In the genomic region with DNA sequence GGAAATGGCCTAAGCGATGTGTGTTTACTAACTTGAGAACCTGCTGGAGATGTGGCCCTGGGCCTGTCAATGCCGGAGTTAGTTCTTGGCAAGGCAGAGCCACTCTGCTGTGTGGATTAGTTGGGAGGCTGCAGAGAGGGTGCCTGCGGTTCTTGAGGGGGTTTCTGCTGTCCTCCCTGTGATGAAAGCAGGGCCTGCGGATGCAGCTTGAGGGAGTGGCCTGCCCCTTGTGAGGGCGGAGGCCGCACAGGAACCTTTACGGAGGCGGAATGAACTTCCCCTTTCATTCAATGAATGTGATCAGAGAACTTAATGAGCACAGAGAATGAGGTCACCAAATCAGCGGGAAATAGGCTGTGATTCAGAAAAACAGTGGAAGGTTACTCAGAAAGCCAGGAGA, we compare ENCODE assay signal across 8 cellular contexts. TPM values are rescaled to one million over a fixed set of nuclear protein-coding genes. Genes with fewer than 3 reads are reported as not detected.
DNase-seq lines count a peak whose midpoint lies in the region; ATAC-seq and TF ChIP-seq lines count a peak whose summit lies in the region.

No MANE protein-coding gene starts in this region.

- 62% methylated on average over 9 of the region's 9 CpGs for WGBS in suprapubic skin

- H3K9me3 ChIP-seq in Peyer's patch = no peaks in the 10 kb centered on the region
- H3K9me3 ChIP-seq in suprapubic skin = no peaks in the 10 kb centered on the region

- no peak for TF ChIP-seq CTCF in Peyer's patch (IDR thresholded peaks at IDR 0.05)
- TF ChIP-seq CTCF in epithelial cell of esophagus (IDR thresholded peaks at IDR 0.05; ENCODE audit: insufficient read depth, low read depth, low read length, missing control alignments) = no peak
- TF ChIP-seq CTCF in suprapubic skin (IDR thresholded peaks at IDR 0.05) = no peak

- TF ChIP-seq POLR2A in Peyer's patch (IDR thresholded peaks at IDR 0.05) (no peak), suprapubic skin (IDR thresholded peaks at IDR 0.05) (no peak)

- H3K27me3 ChIP-seq in Peyer's patch = no peaks in the 10 kb centered on the region
- H3K27me3 ChIP-seq in suprapubic skin = no peaks in the 10 kb centered on the region

- ATAC-seq in HG03354 (IDR thresholded peaks at IDR 0.05; ENCODE audit: poor library complexity, severe bottlenecking, unreplicated experiment) = no peak

- no peaks in the 10 kb centered on the region for H3K4me1 ChIP-seq in Peyer's patch
- no peaks in the 10 kb centered on the region for H3K4me1 ChIP-seq in suprapubic skin

- TF ChIP-seq EP300 in suprapubic skin (IDR thresholded peaks at IDR 0.05) = no peak

- DNase-seq in NCI-H748 (lab: John Stamatoyannopoulos, UW; ENCODE audit: unreplicated experiment) (peak; percentile 1), NCI-H748 treated with DMSO at 0.1 percent for 48 hours (lab: John Stamatoyannopoulos, UW) (no peak), Peyer's patch (peak in 2 of 3 donors; percentile 50 to 69), epithelial cell of esophagus (ENCODE audit: low read depth) (peak; percentile 21), suprapubic skin (ENCODE audit: low spot score in 2 of 2) (no peak), NCI-H446 (lab: John Stamatoyannopoulos, UW) (no peak)
- DNase-seq in stimulated activated CD4-positive, alpha-beta T cell treated with anti-CD3 and anti-CD28 coated beads, Interleukin-2, amount 100 ng/mL, for 24 hours = peak; percentile 30 to 52

- no peak overlapping the region for H3K27ac ChIP-seq in Peyer's patch
- no peak overlapping the region for H3K27ac ChIP-seq in suprapubic skin

- H3K36me3 ChIP-seq in Peyer's patch = no peaks in the 10 kb centered on the region
- H3K36me3 ChIP-seq in suprapubic skin = no peaks in the 10 kb centered on the region

- H3K4me3 ChIP-seq in Peyer's patch = no peak overlapping the region
- no peak overlapping the region for H3K4me3 ChIP-seq in epithelial cell of esophagus (ENCODE audit: low read length)
- no peak overlapping the region for H3K4me3 ChIP-seq in suprapubic skin

RNA-seq across cellular contexts. Expression of a gene that starts 47.2 kb away (rescaled TPM):
- total RNA-seq in Peyer's patch (under 1 TPM in 1 of 4 donors, not detected in 3; 0.27 TPM), suprapubic skin (not detected)

Comparison
In these comparisons a context has a peak if more than half of its experiments do, and no peak if none do; other contexts are left out.
1. DNase-seq: peak in NCI-H748 (single experiment), Peyer's patch (2 of 3), epithelial cell of esophagus (single experiment) and stimulated activated CD4-positive, alpha-beta T cell treated with anti-CD3 and anti-CD28 coated beads, Interleukin-2, amount 100 ng/mL, for 24 hours (2 of 2); none in NCI-H748 treated with DMSO at 0.1 percent for 48 hours (single experiment), suprapubic skin (0 of 2) and NCI-H446 (0 of 2).